ENCODE assay signal across 32 cellular contexts in genomic region chr3:55514962-55515361, GRCh38. TPM values are rescaled to one million over a fixed set of nuclear protein-coding genes. Genes with fewer than 3 reads are reported as not detected.
"Had no signal": no experiment of that assay in that cellular context is flagged by ENCODE, and none has a peak within 500 bp of the region (broad histone marks: within the 10 kb centered on the region; RNA-seq: fewer than 3 reads in every experiment).

No MANE protein-coding gene starts in this region.

- H3K9ac ChIP-seq: neural progenitor cell, parathyroid adenoma had no signal

- H3K27ac ChIP-seq: neural progenitor cell, ovary, parathyroid adenoma, psoas muscle, skin epidermis, spleen, suprapubic skin, testis, tibial artery, transverse colon, upper lobe of right lung, vagina had no signal

- H3K4me1 Mint-ChIP-seq: naive B cell; naive thymus-derived CD8-positive, alpha-beta T cell; stimulated activated memory B cell treated with anti-CD40 and anti-IgM and Interleukin-4, amounts not matched to agents 10 μg/mL and 1 μg/mL and 100 μg/mL, for 72 hours; stimulated activated naive CD8-positive, alpha-beta T cell treated with anti-CD3 and anti-CD28 coated beads, Interleukin-15, amount 100 ng/mL, for 72 hours had no signal

- H3K4me2 ChIP-seq: neural progenitor cell, smooth muscle cell had no signal

- H3K36me3 Mint-ChIP-seq: naive B cell; naive thymus-derived CD8-positive, alpha-beta T cell; neural progenitor cell; stimulated activated memory B cell treated with anti-CD40 and anti-IgM and Interleukin-4, amounts not matched to agents 10 μg/mL and 1 μg/mL and 100 μg/mL, for 72 hours; type B pancreatic cell had no signal

- H3K9me3 Mint-ChIP-seq: nephron; neural progenitor cell; stimulated activated memory B cell treated with anti-CD40 and anti-IgM and Interleukin-4, amounts not matched to agents 10 μg/mL and 1 μg/mL and 100 μg/mL, for 72 hours; stimulated activated naive CD8-positive, alpha-beta T cell treated with anti-CD3 and anti-CD28 coated beads, Interleukin-15, amount 100 ng/mL, for 72 hours; type B pancreatic cell had no signal

- H3K4me1 ChIP-seq: parathyroid adenoma, psoas muscle, spleen, suprapubic skin, testis, tibial artery, upper lobe of right lung had no signal

- H3K79me2 ChIP-seq: parathyroid adenoma had no signal

- H3K4me3 ChIP-seq: neural progenitor cell, ovary, psoas muscle, skin epidermis, smooth muscle cell, spleen, suprapubic skin, testis, tibial artery, transverse colon, upper lobe of right lung, vagina had no signal

- H3K4me3 Mint-ChIP-seq: naive B cell; nephron; neural progenitor cell; stimulated activated memory B cell treated with anti-CD40 and anti-IgM and Interleukin-4, amounts not matched to agents 10 μg/mL and 1 μg/mL and 100 μg/mL, for 72 hours; stimulated activated naive CD8-positive, alpha-beta T cell treated with anti-CD3 and anti-CD28 coated beads, Interleukin-15, amount 100 ng/mL, for 72 hours; type B pancreatic cell had no signal

- H3K36me3 ChIP-seq: neural progenitor cell, ovary, spleen, suprapubic skin, tibial artery, transverse colon, upper lobe of right lung, vagina had no signal

- H3K9me3 ChIP-seq: ovary, psoas muscle, spleen, suprapubic skin, testis, tibial artery, transverse colon, upper lobe of right lung, vagina had no signal

- DNase-seq: naive B cell; naive thymus-derived CD8-positive, alpha-beta T cell; occipital lobe; ovary; posterior cingulate gyrus; psoas muscle; right cardiac atrium; spleen; stimulated activated CD4-positive, alpha-beta T cell treated with anti-CD3 and anti-CD28 coated beads, Interleukin-12 subunit alpha, Interleukin-12 subunit beta, amount 100 ng/mL, for 4 hours; stimulated activated CD4-positive, alpha-beta T cell treated with anti-CD3 and anti-CD28 coated beads, Interleukin-1b, Interleukin-23, amount 100 ng/mL, for 48 hours; stimulated activated CD4-positive, alpha-beta T cell treated with anti-CD3 and anti-CD28 coated beads, Interleukin-4, amount 100 ng/mL, for 1 hour; stimulated activated CD4-positive, alpha-beta T cell treated with anti-CD3 and anti-CD28 coated beads, Interleukin-4, amount 100 ng/mL, for 4 hours; stimulated activated CD8-positive, alpha-beta memory T cell treated with anti-CD3 and anti-CD28 coated beads, Interleukin-4, amount 100 ng/mL, for 48 hours; stimulated activated naive CD4-positive, alpha-beta T cell; stimulated activated naive CD8-positive, alpha-beta T cell treated with anti-CD3 and anti-CD28 coated beads, Interleukin-15, amount 100 ng/mL, for 72 hours; stimulated activated naive CD8-positive, alpha-beta T cell treated with anti-CD3 and anti-CD28 coated beads, Interleukin-15, Interleukin-2, amounts not matched to agents 100 U/mL and 50 U/mL, for 24 hours; substantia nigra; testis; tibial artery; transverse colon; upper lobe of right lung had no signal

- H3K27ac Mint-ChIP-seq: naive B cell; naive thymus-derived CD8-positive, alpha-beta T cell; neural progenitor cell; progenitor cell of endocrine pancreas; stimulated activated memory B cell treated with anti-CD40 and anti-IgM and Interleukin-4, amounts not matched to agents 10 μg/mL and 1 μg/mL and 100 μg/mL, for 72 hours; type B pancreatic cell had no signal

- H3K27me3 ChIP-seq: neural progenitor cell, ovary, testis, vagina had no signal

- ATAC-seq: naive thymus-derived CD8-positive, alpha-beta T cell; psoas muscle; right cardiac atrium; sciatic nerve; stimulated activated memory B cell treated with anti-CD40 and anti-IgM and Interleukin-4, amounts not matched to agents 10 μg/mL and 1 μg/mL and 100 μg/mL, for 72 hours; stimulated activated naive CD8-positive, alpha-beta T cell treated with anti-CD3 and anti-CD28 coated beads, Interleukin-15, amount 100 ng/mL, for 72 hours; stimulated activated naive CD8-positive, alpha-beta T cell treated with anti-CD3 and anti-CD28 coated beads, Interleukin-15, Interleukin-2, amounts not matched to agents 100 U/mL and 50 U/mL, for 24 hours; upper lobe of right lung had no signal

- H3K27me3 Mint-ChIP-seq: stimulated activated memory B cell treated with anti-CD40 and anti-IgM and Interleukin-4, amounts not matched to agents 10 μg/mL and 1 μg/mL and 100 μg/mL, for 72 hours; stimulated activated naive CD8-positive, alpha-beta T cell treated with anti-CD3 and anti-CD28 coated beads, Interleukin-15, amount 100 ng/mL, for 72 hours had no signal

- H2AFZ ChIP-seq: neural progenitor cell, parathyroid adenoma had no signal

RNA-seq across cellular contexts. Expression of gene WNT5A, which starts 27.9 kb away (rescaled TPM):
- total RNA-seq: naive thymus-derived CD8-positive, alpha-beta T cell had no signal
- polyA plus RNA-seq: naive thymus-derived CD8-positive, alpha-beta T cell had no signal
